ENCODE assay signal across 24 cellular contexts in genomic region chr11:47631473-47631872, GRCh38. TPM values are rescaled to one million over a fixed set of nuclear protein-coding genes. Genes with fewer than 3 reads are reported as not detected.
DNase-seq lines count a peak whose midpoint lies in the region; ATAC-seq, FAIRE-seq and TF ChIP-seq lines count a peak whose summit lies in the region.
"Had no signal": no experiment of that assay in that cellular context is flagged by ENCODE, and none has a peak within 500 bp of the region (broad histone marks: within the 10 kb centered on the region; RNA-seq: fewer than 3 reads in every experiment).

No MANE protein-coding gene starts in this region.

- no peak overlapping the region for H3K4me3 Mint-ChIP-seq in stimulated activated effector memory CD8-positive, alpha-beta T cell treated with anti-CD3 and anti-CD28 coated beads, Interleukin-12 subunit alpha, Interleukin-12 subunit beta, amount 100 ng/mL, for 72 hours
- H3K4me3 Mint-ChIP-seq: CD14-positive monocyte; H9; stimulated activated memory B cell treated with anti-CD40 and anti-IgM and Interleukin-4, amounts not matched to agents 10 μg/mL and 1 μg/mL and 100 μg/mL, for 72 hours; T-helper 2 cell treated with Interferon-gamma antibody and Interleukin-4, amounts not matched to agents 5 μg/mL and 100 μg/mL, for 36 hours had no signal

- ATAC-seq in left cardiac atrium (no peak), GM21529 (IDR thresholded peaks at IDR 0.05; ENCODE audit: unreplicated experiment) (no peak)
- no peak for ATAC-seq in stimulated activated effector memory CD8-positive, alpha-beta T cell treated with anti-CD3 and anti-CD28 coated beads, Interleukin-12 subunit alpha, Interleukin-12 subunit beta, amount 100 ng/mL, for 72 hours
- ATAC-seq: left colon; stimulated activated memory B cell treated with anti-CD40 and anti-IgM and Interleukin-4, amounts not matched to agents 10 μg/mL and 1 μg/mL and 100 μg/mL, for 72 hours had no signal

- peaks cover 38% of the 10 kb centered on the region for H3K36me3 ChIP-seq in cardiac muscle cell
- H3K36me3 ChIP-seq in brain microvascular endothelial cell (replicated peaks), result peaks cover 58% of the 10 kb centered on the region
- H3K36me3 ChIP-seq: uterus had no signal

- H3K27ac Mint-ChIP-seq in stimulated activated effector memory CD8-positive, alpha-beta T cell treated with anti-CD3 and anti-CD28 coated beads, Interleukin-12 subunit alpha, Interleukin-12 subunit beta, amount 100 ng/mL, for 72 hours, result no peak overlapping the region
- H3K27ac Mint-ChIP-seq: H9; stimulated activated memory B cell treated with anti-CD40 and anti-IgM and Interleukin-4, amounts not matched to agents 10 μg/mL and 1 μg/mL and 100 μg/mL, for 72 hours; T-helper 2 cell treated with Interferon-gamma antibody and Interleukin-4, amounts not matched to agents 5 μg/mL and 100 μg/mL, for 36 hours had no signal

- H3K27ac ChIP-seq in cardiac muscle cell, result peak overlapping the region; percentile 3
- no peak overlapping the region for H3K27ac ChIP-seq in brain microvascular endothelial cell
- H3K27ac ChIP-seq: uterus had no signal

- in situ Hi-C loops in brain microvascular endothelial cell (cut with HindIII; ENCODE audit: low pct_ligation_motif_present, low sequenced_read_pairs), result no loop called here

- no peak for FAIRE-seq in D721Med (lab: Jason Lieb, UNC)
- FAIRE-seq: small intestine had no signal

- intact Hi-C loops in left cardiac atrium (cut with DNase I), result no loop called here

- DNase-seq in cardiac muscle cell (ENCODE audit: low read depth in 1 of 2, low spot score in 1 of 2), result peak in 1 of 2 donors; percentile 37
- no peak for DNase-seq in left cardiac atrium
- DNase-seq in brain microvascular endothelial cell, result peak; percentile 55
- DNase-seq in stimulated activated effector memory CD8-positive, alpha-beta T cell treated with anti-CD3 and anti-CD28 coated beads, Interleukin-12 subunit alpha, Interleukin-12 subunit beta, amount 100 ng/mL, for 72 hours (ENCODE audit: low spot score in 2 of 2), result no peak
- no peak for DNase-seq in D721Med (ENCODE audit: insufficient read length, low spot score)
- DNase-seq: activated CD4-positive, alpha-beta T cell treated with anti-CD3 and anti-CD28 coated beads, Interleukin-2, amount 50 U/mL, for 48 hours; activated CD8-positive, alpha-beta memory T cell treated with anti-CD3 and anti-CD28 coated beads, Interleukin-2, amount 50 U/mL, for 48 hours; amniotic stem cell; H9; left colon; mesendoderm; NCI-H146; NCI-H82; occipital lobe; small intestine; stimulated activated CD4-positive, alpha-beta T cell treated with anti-CD3 and anti-CD28 coated beads, Interleukin-2, amount 100 ng/mL, for 24 hours; uterus had no signal

- H3K9me3 ChIP-seq in cardiac muscle cell (ENCODE audit: low read depth), result no peaks in the 10 kb centered on the region
- H3K9me3 ChIP-seq: uterus had no signal

- no peaks in the 10 kb centered on the region for H3K4me1 Mint-ChIP-seq in stimulated activated effector memory CD8-positive, alpha-beta T cell treated with anti-CD3 and anti-CD28 coated beads, Interleukin-12 subunit alpha, Interleukin-12 subunit beta, amount 100 ng/mL, for 72 hours
- H3K4me1 Mint-ChIP-seq: CD14-positive monocyte; H9; stimulated activated memory B cell treated with anti-CD40 and anti-IgM and Interleukin-4, amounts not matched to agents 10 μg/mL and 1 μg/mL and 100 μg/mL, for 72 hours had no signal

- H3K36me3 Mint-ChIP-seq in stimulated activated effector memory CD8-positive, alpha-beta T cell treated with anti-CD3 and anti-CD28 coated beads, Interleukin-12 subunit alpha, Interleukin-12 subunit beta, amount 100 ng/mL, for 72 hours, result peaks cover 100% of the 10 kb centered on the region

- H3K4me3 ChIP-seq in cardiac muscle cell (no peak overlapping the region), brain microvascular endothelial cell (ENCODE audit: low read depth, low read length) (no peak overlapping the region)
- H3K4me3 ChIP-seq: uterus had no signal

- H3K4me1 ChIP-seq in cardiac muscle cell (ENCODE audit: low read depth), result peaks cover 18% of the 10 kb centered on the region
- H3K4me1 ChIP-seq: uterus had no signal

- H3K27me3 ChIP-seq in cardiac muscle cell, result no peaks in the 10 kb centered on the region
- H3K27me3 ChIP-seq in brain microvascular endothelial cell (replicated peaks), result no peaks in the 10 kb centered on the region
- H3K27me3 ChIP-seq: uterus had no signal

- H3K9me3 Mint-ChIP-seq in stimulated activated effector memory CD8-positive, alpha-beta T cell treated with anti-CD3 and anti-CD28 coated beads, Interleukin-12 subunit alpha, Interleukin-12 subunit beta, amount 100 ng/mL, for 72 hours, result no peaks in the 10 kb centered on the region
- H3K9me3 Mint-ChIP-seq: CD14-positive monocyte; H9; stimulated activated memory B cell treated with anti-CD40 and anti-IgM and Interleukin-4, amounts not matched to agents 10 μg/mL and 1 μg/mL and 100 μg/mL, for 72 hours; T-helper 2 cell treated with Interferon-gamma antibody and Interleukin-4, amounts not matched to agents 5 μg/mL and 100 μg/mL, for 36 hours had no signal

- no peak for TF ChIP-seq CTCF in cardiac muscle cell (IDR thresholded peaks at IDR 0.05; ENCODE audit: low read depth, low read length)
- no peak for TF ChIP-seq CTCF in brain microvascular endothelial cell (IDR thresholded peaks at IDR 0.05; ENCODE audit: low read depth, low read length, missing control alignments)
- no peak for TF ChIP-seq CTCF in D721Med (IDR thresholded peaks at IDR 0.05; ENCODE audit: insufficient read depth, missing control alignments)

RNA-seq across cellular contexts. Expression of gene MTCH2, which starts 10.9 kb away (rescaled TPM):
- 72.6 and 97.5 TPM in 2 replicates for total RNA-seq in cardiac muscle cell
- 231 and 271 TPM in 2 replicates for polyA plus RNA-seq in cardiac muscle cell
- 10 to 100 TPM; 82.8 to 92.8 TPM for total RNA-seq in left cardiac atrium

RNA-seq across cellular contexts. Expression of gene C1QTNF4, which starts 37.3 kb away (rescaled TPM):
- total RNA-seq in cardiac muscle cell, result 72.9 and 80.9 TPM in 2 replicates
- 50.8 and 53.6 TPM in 2 replicates for polyA plus RNA-seq in cardiac muscle cell
- total RNA-seq in left cardiac atrium, result under 1 TPM; 0.37 to 0.47 TPM
- total RNA-seq: dermis microvascular lymphatic vessel endothelial cell had no signal
- polyA plus RNA-seq: CD14-positive monocyte had no signal

RNA-seq across cellular contexts. Expression of gene FAM180B, which starts 45.0 kb away (rescaled TPM):
- not detected in 2 replicates for total RNA-seq in cardiac muscle cell
- 0.12 TPM in 1 of 2 replicates, not detected in the other for polyA plus RNA-seq in cardiac muscle cell
- total RNA-seq in left cardiac atrium, result under 1 TPM in 1 of 2 donors, not detected in 1; 0.41 TPM
- total RNA-seq: cardiac septum, dermis microvascular lymphatic vessel endothelial cell had no signal
- polyA plus RNA-seq: AG04450, CD14-positive monocyte had no signal

RNA-seq across cellular contexts. Expression of gene NDUFS3, which starts 52.6 kb away (rescaled TPM):
- total RNA-seq in cardiac muscle cell (79.1 and 128 TPM in 2 replicates), left cardiac atrium (100 to 1,000 TPM; 150 to 182 TPM)
- 210 and 232 TPM in 2 replicates for polyA plus RNA-seq in cardiac muscle cell

RNA-seq across cellular contexts. Expression of gene KBTBD4, which starts 52.7 kb away (rescaled TPM):
- total RNA-seq in cardiac muscle cell (16.9 and 22.5 TPM in 2 replicates), left cardiac atrium (10 to 100 TPM; 10.2 to 12.2 TPM)
- polyA plus RNA-seq in cardiac muscle cell, result 18.6 and 23.9 TPM in 2 replicates

Comparison
In these comparisons a context has a peak if more than half of its experiments do, and no peak if none do; other contexts are left out.
1. RNA of gene C1QTNF4, which starts 37.3 kb away (total RNA-seq): 72.9 to 80.9 TPM in cardiac muscle cell; 0.37 to 0.47 TPM in left cardiac atrium; every median in the first group is over 10 times any median in the second.